1 cellular context compared by ENCODE assay signal in the genomic region with DNA sequence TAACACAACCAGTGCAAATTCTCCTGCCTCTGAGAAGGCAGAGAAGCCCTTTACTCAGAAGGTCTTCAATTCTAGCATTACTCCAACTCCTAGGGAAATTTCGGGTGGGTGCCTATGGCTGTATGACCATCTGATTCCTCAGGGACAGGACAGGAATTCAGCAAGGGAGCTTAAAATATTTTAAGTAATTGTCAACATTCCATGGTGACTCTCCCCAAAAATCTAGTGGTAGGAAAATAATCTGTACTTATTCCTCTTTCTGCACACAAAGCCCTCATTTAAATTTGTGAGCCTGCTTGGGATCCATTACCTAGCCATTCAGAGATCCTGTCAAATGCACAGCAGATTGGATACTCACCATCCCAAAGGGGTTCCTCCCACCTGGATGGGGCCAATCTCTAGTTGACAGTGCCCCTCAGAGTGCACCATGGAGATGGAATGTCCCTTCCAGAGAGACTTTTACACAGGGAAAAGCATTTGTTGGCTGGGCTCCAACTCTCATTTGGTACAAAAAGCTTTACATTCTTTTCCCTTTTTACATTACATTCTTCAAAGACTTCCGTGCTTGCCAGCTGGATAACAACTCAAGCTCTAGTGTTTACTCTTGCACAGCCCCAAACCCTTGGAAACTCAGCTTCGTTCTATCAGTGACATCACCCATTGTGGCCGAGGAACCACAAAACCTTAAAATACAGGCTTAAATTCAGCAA.
TF ChIP-seq lines count a peak whose summit lies in the region.

No MANE protein-coding gene starts in this region.

TF ChIP-seq in IMR-90, 13 proteins besides CTCF, POLR2A, EP300 and RAD21:
- TF ChIP-seq, protein P1, sequence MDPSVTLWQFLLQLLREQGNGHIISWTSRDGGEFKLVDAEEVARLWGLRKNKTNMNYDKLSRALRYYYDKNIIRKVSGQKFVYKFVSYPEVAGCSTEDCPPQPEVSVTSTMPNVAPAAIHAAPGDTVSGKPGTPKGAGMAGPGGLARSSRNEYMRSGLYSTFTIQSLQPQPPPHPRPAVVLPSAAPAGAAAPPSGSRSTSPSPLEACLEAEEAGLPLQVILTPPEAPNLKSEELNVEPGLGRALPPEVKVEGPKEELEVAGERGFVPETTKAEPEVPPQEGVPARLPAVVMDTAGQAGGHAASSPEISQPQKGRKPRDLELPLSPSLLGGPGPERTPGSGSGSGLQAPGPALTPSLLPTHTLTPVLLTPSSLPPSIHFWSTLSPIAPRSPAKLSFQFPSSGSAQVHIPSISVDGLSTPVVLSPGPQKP (IDR thresholded peaks at IDR 0.05; ENCODE audit: borderline replicate concordance, low read depth, low read length), result no peak
- no peak for TF ChIP-seq BHLHE40 (IDR thresholded peaks at IDR 0.05; ENCODE audit: low read depth, low read length)
- TF ChIP-seq NFE2L2 (IDR thresholded peaks at IDR 0.05; ENCODE audit: low read depth, low read length), result no peak
- peak; percentile 39; the same call in 1 of the 2 replicates for TF ChIP-seq CEBPB (IDR thresholded peaks at IDR 0.05; ENCODE audit: low read depth, low read length)
- TF ChIP-seq, protein P2, sequence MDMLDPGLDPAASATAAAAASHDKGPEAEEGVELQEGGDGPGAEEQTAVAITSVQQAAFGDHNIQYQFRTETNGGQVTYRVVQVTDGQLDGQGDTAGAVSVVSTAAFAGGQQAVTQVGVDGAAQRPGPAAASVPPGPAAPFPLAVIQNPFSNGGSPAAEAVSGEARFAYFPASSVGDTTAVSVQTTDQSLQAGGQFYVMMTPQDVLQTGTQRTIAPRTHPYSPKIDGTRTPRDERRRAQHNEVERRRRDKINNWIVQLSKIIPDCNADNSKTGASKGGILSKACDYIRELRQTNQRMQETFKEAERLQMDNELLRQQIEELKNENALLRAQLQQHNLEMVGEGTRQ (IDR thresholded peaks at IDR 0.05; ENCODE audit: low read depth, low read length), result no peak
- no peak for TF ChIP-seq SMC3 (IDR thresholded peaks at IDR 0.05; ENCODE audit: low read depth, low read length)
- no peak for TF ChIP-seq FOS (IDR thresholded peaks at IDR 0.05; ENCODE audit: low read depth, low read length)
- TF ChIP-seq MAFK (IDR thresholded peaks at IDR 0.05; ENCODE audit: low read depth, low read length), result no peak
